In the genomic region with DNA sequence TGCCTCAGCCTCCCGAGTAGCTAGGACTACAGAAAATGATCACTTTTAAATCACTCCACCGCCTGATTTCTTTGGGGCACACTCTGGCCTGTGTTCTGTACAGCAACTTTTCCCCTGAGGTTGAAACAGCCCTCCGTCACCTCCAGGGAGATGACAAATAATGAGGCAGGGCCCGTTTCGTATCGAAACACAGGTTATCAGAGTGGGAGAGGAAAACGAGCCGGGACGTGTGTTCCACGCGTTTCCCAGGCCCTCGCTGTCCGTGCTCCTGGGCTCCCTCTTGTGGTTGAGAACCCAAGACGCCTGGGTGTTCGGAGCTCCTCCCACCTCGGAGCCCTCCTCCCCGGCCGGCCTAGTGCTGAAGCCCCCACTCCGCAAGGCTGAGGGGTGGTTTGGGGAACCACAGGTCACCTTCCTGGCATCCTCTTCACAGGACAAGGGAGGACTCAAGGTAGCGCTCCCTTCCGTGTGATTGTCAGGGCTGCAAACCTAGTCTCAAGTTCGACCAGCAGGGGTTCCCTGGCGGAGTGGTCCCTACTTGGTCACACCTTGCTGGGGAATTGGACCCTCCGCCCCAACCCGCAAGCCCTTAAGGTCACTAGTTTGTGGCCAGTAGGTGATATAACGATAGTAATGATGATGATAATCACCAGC, we compare ENCODE assay signal across 9 cellular contexts. TPM values are rescaled to one million over a fixed set of nuclear protein-coding genes. Genes with fewer than 3 reads are reported as not detected.
A peak's percentile ranks its signal among the peaks of the same experiment; 100 is the strongest.
DNase-seq lines count a peak whose midpoint lies in the region; ATAC-seq and TF ChIP-seq lines count a peak whose summit lies in the region.
"Had no signal": no experiment of that assay in that cellular context is flagged by ENCODE, and none has a peak within 500 bp of the region (broad histone marks: within the 10 kb centered on the region; RNA-seq: fewer than 3 reads in every experiment).

No MANE protein-coding gene starts in this region.

- TF ChIP-seq CTCF in Caco-2 (IDR thresholded peaks at IDR 0.05; ENCODE audit: insufficient read depth in 1 of 2, low read depth in 1 of 2, low read length in 1 of 2, severe bottlenecking in 1 of 2, unreplicated experiment in 1 of 2), result peak; percentile 89 to 90
- peak; percentile 93 for TF ChIP-seq CTCF in progenitor cell of endocrine pancreas (IDR thresholded peaks at IDR 0.05; ENCODE audit: unreplicated experiment)
- peak; percentile 72 to 86 (median 82) for TF ChIP-seq CTCF in upper lobe of left lung (IDR thresholded peaks at IDR 0.05)

- DNase-seq in Caco-2, result peak; percentile 84 to 88
- DNase-seq in LoVo (ENCODE audit: low spot score), result peak; percentile 87
- DNase-seq in SKM-1 (lab: John Stamatoyannopoulos, UW; ENCODE audit: unreplicated experiment), result peak; percentile 19
- peak; percentile 85 for DNase-seq in cardiac septum (ENCODE audit: low spot score)
- DNase-seq in progenitor cell of endocrine pancreas (ENCODE audit: low spot score, unreplicated experiment), result peak; percentile 70
- peak; percentile 76 for DNase-seq in upper lobe of left lung

- H3K4me1 Mint-ChIP-seq in Caco-2 (ENCODE audit: low read depth, unreplicated experiment) (peaks cover 15% of the 10 kb centered on the region), progenitor cell of endocrine pancreas (ENCODE audit: low read depth) (peaks cover 5% of the 10 kb centered on the region)
- H3K4me1 Mint-ChIP-seq in activated naive CD8-positive, alpha-beta T cell (ENCODE audit: low read depth), result peaks cover 14% of the 10 kb centered on the region

- intact Hi-C loops in Caco-2 (cut with micrococcal nuclease; ENCODE audit: unreplicated experiment), result loop anchor here (1.0 to 2.0 kb wide), 2 partner anchors 28 to 86 kb away; no protein-coding TSS in a partner anchor
- intact Hi-C loops in cardiac septum (cut with DNase I), result loop anchor here (5.0 kb wide), 1 partner anchor 156 kb away; a partner anchor contains a TSS

- H3K27ac Mint-ChIP-seq in Caco-2 (ENCODE audit: unreplicated experiment), result peak overlapping the region; percentile 30
- H3K27ac Mint-ChIP-seq in activated naive CD8-positive, alpha-beta T cell, result no peak overlapping the region
- no peak overlapping the region for H3K27ac Mint-ChIP-seq in progenitor cell of endocrine pancreas

- H3K9me3 ChIP-seq in Caco-2 (no peaks in the 10 kb centered on the region), upper lobe of left lung (no peaks in the 10 kb centered on the region)

- H3K4me3 ChIP-seq in Caco-2 (ENCODE audit: low read depth, low read length), result peak overlapping the region; percentile 6; the same call in 1 of the 2 replicates
- H3K4me3 ChIP-seq in upper lobe of left lung, result peak overlapping the region in 3 of 4 donors; percentile 7 to 34 (median 15)

- no peaks in the 10 kb centered on the region for H3K36me3 ChIP-seq in Caco-2 (ENCODE audit: control insufficient read depth, insufficient read depth, low read length)
- no peaks in the 10 kb centered on the region for H3K36me3 ChIP-seq in upper lobe of left lung

- no peaks in the 10 kb centered on the region for H3K4me1 ChIP-seq in Caco-2
- peaks cover 0 to 11% (median 5%) of the 10 kb centered on the region in 4 donors for H3K4me1 ChIP-seq in upper lobe of left lung

- H3K4me3 Mint-ChIP-seq in Caco-2 (ENCODE audit: unreplicated experiment) (peak overlapping the region; percentile 75), progenitor cell of endocrine pancreas (ENCODE audit: low read depth) (no peak overlapping the region)
- H3K4me3 Mint-ChIP-seq in activated naive CD8-positive, alpha-beta T cell, result peak overlapping the region; percentile 87

- BruUV-seq in Caco-2 (replicated peaks; lab: Mats Ljungman, UMichigan), result no TSS peak

- WGBS in upper lobe of left lung, 2 donors, result 11 to 12% methylated on average over 19 to 26 of the region's 26 CpGs

- POLR2A ChIA-PET in Caco-2 (lab: Charles Lee), result no interaction called here

- no peak for TF ChIP-seq POLR2A in upper lobe of left lung (IDR thresholded peaks at IDR 0.05)

- H3K27me3 Mint-ChIP-seq in Caco-2 (ENCODE audit: insufficient read depth, unreplicated experiment), result peaks cover 6% of the 10 kb centered on the region
- H3K27me3 Mint-ChIP-seq in activated naive CD8-positive, alpha-beta T cell, result peaks cover 5% of the 10 kb centered on the region
- peaks cover 78% of the 10 kb centered on the region for H3K27me3 Mint-ChIP-seq in progenitor cell of endocrine pancreas

- TF ChIP-seq EP300 in upper lobe of left lung (IDR thresholded peaks at IDR 0.05), result no peak

- H3K27me3 ChIP-seq in Caco-2 (replicated peaks; ENCODE audit: control insufficient read depth, insufficient read depth, low read length), result no peaks in the 10 kb centered on the region
- no peaks in the 10 kb centered on the region for H3K27me3 ChIP-seq in upper lobe of left lung

- CTCF ChIA-PET in Caco-2 (lab: Charles Lee), result interaction anchor here (0.5 to 1.9 kb wide), 23 partner anchors 10 to 789 kb away, joined by 3 to 36 read pairs (median 5); a partner anchor contains a TSS

- ATAC-seq in GM21717 (IDR thresholded peaks at IDR 0.05; ENCODE audit: unreplicated experiment) (peak; percentile 91), upper lobe of left lung (ENCODE audit: low FRiP score in 2 of 2) (peak; percentile 87 to 97)

- H3K9me3 Mint-ChIP-seq in Caco-2 (ENCODE audit: unreplicated experiment) (no peaks in the 10 kb centered on the region), progenitor cell of endocrine pancreas (ENCODE audit: low read depth) (no peaks in the 10 kb centered on the region)
- H3K9me3 Mint-ChIP-seq in activated naive CD8-positive, alpha-beta T cell (ENCODE audit: low read depth), result no peaks in the 10 kb centered on the region

- H3K36me3 Mint-ChIP-seq in Caco-2 (ENCODE audit: insufficient read depth, unreplicated experiment) (no peaks in the 10 kb centered on the region), progenitor cell of endocrine pancreas (ENCODE audit: insufficient read depth) (no peaks in the 10 kb centered on the region)
- no peaks in the 10 kb centered on the region for H3K36me3 Mint-ChIP-seq in activated naive CD8-positive, alpha-beta T cell

- no peak overlapping the region for H3K27ac ChIP-seq in upper lobe of left lung

RNA-seq across cellular contexts. Expression of a gene that starts 12.8 kb away (rescaled TPM):
- 2.6 and 4.0 TPM in 2 replicates for total RNA-seq in Caco-2 (2022)
- 0.43 TPM for total RNA-seq in cardiac septum
- not detected in 2 replicates for total RNA-seq in progenitor cell of endocrine pancreas
- total RNA-seq in upper lobe of left lung, result 10 to 100 TPM in 1 of 6 donors, 1 to 10 TPM in 4, not detected in 1; 1.6 to 23.0 (median 3.2) TPM
- total RNA-seq: glomerular endothelial cell had no signal

RNA-seq across cellular contexts. Expression of a gene that starts 30.0 kb away (rescaled TPM):
- 0.16 and 0.28 TPM in 2 replicates for total RNA-seq in Caco-2 (2022)
- 0.38 TPM for total RNA-seq in cardiac septum
- total RNA-seq in progenitor cell of endocrine pancreas, result 3.7 and 5.4 TPM in 2 replicates
- 10 to 100 TPM in 1 of 6 donors, 1 to 10 TPM in 2, under 1 TPM in 3; 0.26 to 10.5 (median 1.4) TPM for total RNA-seq in upper lobe of left lung

RNA-seq across cellular contexts. Expression of a gene that starts 46.2 kb away (rescaled TPM):
- total RNA-seq in Caco-2 (2022), result 64.1 and 70.0 TPM in 2 replicates
- total RNA-seq in cardiac septum, result 46.1 TPM
- 35.4 and 36.9 TPM in 2 replicates for total RNA-seq in progenitor cell of endocrine pancreas
- 10 to 100 TPM; 10.9 to 68.3 (median 33.8) TPM for total RNA-seq in upper lobe of left lung

RNA-seq across cellular contexts. Expression of a gene that starts 48.1 kb away (rescaled TPM):
- total RNA-seq in Caco-2 (2022), result 0.61 TPM in 1 of 2 replicates, not detected in the other
- 0.27 TPM for total RNA-seq in cardiac septum
- 0.31 TPM in 1 of 2 replicates, not detected in the other for total RNA-seq in progenitor cell of endocrine pancreas
- 10 to 100 TPM in 1 of 6 donors, 1 to 10 TPM in 1, under 1 TPM in 3, not detected in 1; 0.83 to 10.5 (median 0.91) TPM for total RNA-seq in upper lobe of left lung

Comparison
In these comparisons a context has a peak if more than half of its experiments do, and no peak if none do; other contexts are left out.
1. DNase-seq: peak in every context shown above with its lines; median percentile 87 in LoVo; 86 in Caco-2; 85 in cardiac septum; 76 in upper lobe of left lung; 70 in progenitor cell of endocrine pancreas; 19 in SKM-1.